In the genomic region with DNA sequence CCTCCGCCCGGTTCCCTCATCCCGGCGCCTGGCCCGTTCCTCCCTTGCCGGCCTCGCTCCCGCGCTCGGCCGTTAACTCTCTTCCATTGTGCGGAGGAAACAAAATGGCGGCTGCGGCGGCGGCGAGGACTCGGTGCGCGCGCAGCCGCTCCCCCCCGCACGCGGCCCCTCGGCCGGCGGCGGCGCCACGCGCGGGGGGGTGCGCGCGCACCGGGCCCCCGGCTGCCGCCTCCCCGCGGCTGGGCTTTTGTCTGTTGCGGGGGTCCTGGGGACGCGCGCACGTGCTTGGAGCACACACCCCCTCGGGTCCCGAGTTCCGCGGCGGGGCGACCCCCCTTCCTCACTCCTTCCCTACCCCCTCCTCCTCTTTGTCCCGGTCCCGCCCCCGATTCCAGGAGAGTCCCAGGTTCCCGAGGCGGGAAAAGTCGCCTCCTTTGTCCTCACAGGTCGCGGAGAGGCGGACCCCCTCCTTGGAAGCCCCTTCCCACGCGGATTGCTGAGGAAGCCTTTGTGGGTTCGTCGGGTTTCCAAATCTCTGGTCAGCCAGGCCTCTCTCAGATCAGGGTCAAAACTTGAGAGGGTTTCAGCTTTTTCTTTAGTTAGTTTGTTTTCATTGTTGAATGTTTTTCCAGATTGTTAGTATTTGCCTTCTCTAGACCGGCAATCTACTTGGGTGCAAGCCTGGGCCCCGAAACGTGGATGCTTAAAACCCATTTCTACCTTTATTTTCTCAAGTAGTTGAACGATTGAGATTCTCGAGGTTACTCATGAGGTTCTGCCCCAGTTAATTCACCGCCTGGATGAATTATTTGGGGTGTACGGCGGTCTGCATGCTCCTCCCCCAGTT, we compare ENCODE assay signal across 8 cellular contexts. TPM values are rescaled to one million over a fixed set of nuclear protein-coding genes. Genes with fewer than 3 reads are reported as not detected.
DNase-seq lines count a peak whose midpoint lies in the region; ATAC-seq, FAIRE-seq and TF ChIP-seq lines count a peak whose summit lies in the region.

No MANE protein-coding gene starts in this region.

- DNase-seq in GM12892 (ENCODE audit: insufficient read length) (peak; percentile 85), NCI-H345 (lab: John Stamatoyannopoulos, UW) (peak; percentile 79), epithelial cell of prostate (ENCODE audit: low read depth, low spot score) (no peak), D721Med (ENCODE audit: insufficient read length, low spot score) (no peak)
- DNase-seq in activated CD8-positive, alpha-beta memory T cell treated with anti-CD3 and anti-CD28 coated beads for 48 hours (ENCODE audit: low read depth in 2 of 3, low spot score in 2 of 3), result peak; percentile 40 to 51 (median 45)
- DNase-seq in stimulated activated naive CD8-positive, alpha-beta T cell treated with anti-CD3 and anti-CD28 coated beads, Interleukin-15, Interleukin-2, amounts not matched to agents 100 U/mL and 50 U/mL, for 24 hours, result peak; percentile 75

- TF ChIP-seq CTCF in D721Med (IDR thresholded peaks at IDR 0.05; ENCODE audit: insufficient read depth, missing control alignments), result no peak

- no peaks in the 10 kb centered on the region for H3K27me3 ChIP-seq in mucosa of stomach (ENCODE audit: control insufficient read depth, insufficient read depth, low read length)

- peak overlapping the region; percentile 75 for H3K9ac ChIP-seq in mucosa of stomach (ENCODE audit: low read length)

- no peaks in the 10 kb centered on the region for H3K36me3 ChIP-seq in mucosa of stomach (ENCODE audit: control insufficient read depth, insufficient read depth, low read length)

- peak; percentile 52; the same call in 1 of the 2 replicates for TF ChIP-seq POLR2A in GM12892 (IDR thresholded peaks at IDR 0.05; ENCODE audit: low read depth, low read length)

- FAIRE-seq in GM12892 (lab: Jason Lieb, UNC), result peak; percentile 36
- no peak for FAIRE-seq in D721Med (lab: Jason Lieb, UNC)

- no peaks in the 10 kb centered on the region for H3K9me3 ChIP-seq in mucosa of stomach (ENCODE audit: control insufficient read depth, low read length)

- H3K27ac ChIP-seq in epithelial cell of prostate, result peak overlapping the region; percentile 96

- H3K4me3 ChIP-seq in mucosa of stomach (ENCODE audit: low read length), result peak overlapping the region; percentile 56

- peak; percentile 10 for ATAC-seq in HG02870 (IDR thresholded peaks at IDR 0.05; ENCODE audit: unreplicated experiment)
- ATAC-seq in stimulated activated naive CD8-positive, alpha-beta T cell treated with anti-CD3 and anti-CD28 coated beads, Interleukin-15, Interleukin-2, amounts not matched to agents 100 U/mL and 50 U/mL, for 24 hours, result peak; percentile 7

- peaks cover 21% of the 10 kb centered on the region for H3K4me1 ChIP-seq in mucosa of stomach (ENCODE audit: control insufficient read depth, insufficient read depth, low read length)

RNA-seq across cellular contexts. Expression of a gene that starts 0.7 kb away (rescaled TPM):
- 171 TPM for polyA plus RNA-seq in GM12892 (2012; ENCODE audit: missing spikeins)

RNA-seq across cellular contexts. Expression of a gene that starts 29.5 kb away (rescaled TPM):
- polyA plus RNA-seq in GM12892 (2012; ENCODE audit: missing spikeins), result 27.4 TPM

RNA-seq across cellular contexts. Expression of a gene that starts 46.4 kb away (rescaled TPM):
- polyA plus RNA-seq in GM12892 (2012; ENCODE audit: missing spikeins), result 33.5 TPM

Comparison
In these comparisons a context has a peak if more than half of its experiments do, and no peak if none do; other contexts are left out.
1. DNase-seq: peak in GM12892 (single experiment), NCI-H345 (single experiment), activated CD8-positive, alpha-beta memory T cell treated with anti-CD3 and anti-CD28 coated beads for 48 hours (3 of 3) and stimulated activated naive CD8-positive, alpha-beta T cell treated with anti-CD3 and anti-CD28 coated beads, Interleukin-15, Interleukin-2, amounts not matched to agents 100 U/mL and 50 U/mL, for 24 hours (single experiment); none in epithelial cell of prostate (single experiment) and D721Med (single experiment).